In genomic region chr10:103168436-103168835, GRCh38 we compare ENCODE assay signal across 20 cellular contexts. TPM values are rescaled to one million over a fixed set of nuclear protein-coding genes. Genes with fewer than 3 reads are reported as not detected.
DNase-seq lines count a peak whose midpoint lies in the region; ATAC-seq and TF ChIP-seq lines count a peak whose summit lies in the region.
"Had no signal": no experiment of that assay in that cellular context is flagged by ENCODE, and none has a peak within 500 bp of the region (broad histone marks: within the 10 kb centered on the region; RNA-seq: fewer than 3 reads in every experiment).

No MANE protein-coding gene starts in this region.

- H3K4me3 ChIP-seq in GM23338 = no peak overlapping the region
- H3K4me3 ChIP-seq in SK-N-SH (ENCODE audit: low read depth in 2 of 2, low read length in 1 of 2) = no peak overlapping the region
- no peak overlapping the region for H3K4me3 ChIP-seq in osteoblast (ENCODE audit: insufficient read depth, low read length)
- H3K4me3 ChIP-seq in effector memory CD4-positive, alpha-beta T cell (ENCODE audit: insufficient read depth, low read depth, low read length, poor library complexity, severe bottlenecking) = no peak overlapping the region
- H3K4me3 ChIP-seq: BLaER1 treated with 17β-estradiol and CSF1 and Interleukin-3, amounts not matched to agents 10 nM and 100 nM had no signal

- H4K20me1 ChIP-seq in GM23338 (replicated peaks; ENCODE audit: insufficient read depth) = peaks cover 10% of the 10 kb centered on the region; the same call in 1 of the 2 replicates
- H4K20me1 ChIP-seq in SK-N-SH (ENCODE audit: insufficient read depth) = 0 out of 2 replicates have a peak, but pooled peaks cover 11% of the 10 kb centered on the region
- peaks cover 8% of the 10 kb centered on the region for H4K20me1 ChIP-seq in osteoblast (ENCODE audit: insufficient read depth, low read length)

- 0 out of 3 replicates have a peak, but pooled peaks cover 2% of the 10 kb centered on the region for H3K4me1 Mint-ChIP-seq in GM23338
- no peaks in the 10 kb centered on the region for H3K4me1 Mint-ChIP-seq in activated naive CD8-positive, alpha-beta T cell treated with anti-CD3 and anti-CD28 coated beads, Interleukin-2, amount 50 U/mL, for 24 hours
- H3K4me1 Mint-ChIP-seq: memory B cell had no signal

- POLR2A ChIA-PET in SK-N-SH (lab: Yijun Ruan, JAX) = interaction anchor here (0.6 kb wide), 1 partner anchor 24 kb away, joined by 3 read pairs; no protein-coding TSS in a partner anchor

- H3K27ac ChIP-seq in GM23338 (ENCODE audit: low read depth) (0 out of 2 replicates have a peak overlapping the region, but pooled peaks have one; percentile 51), SK-N-SH (ENCODE audit: low read depth in 2 of 2, low read length in 1 of 2) (peak overlapping the region in 1 of 2 experiments; percentile 65; a peak in 2 of 4 replicates), osteoblast (ENCODE audit: low read depth, low read length) (peak overlapping the region; percentile 45), caudate nucleus (ENCODE audit: low read depth, low read length) (no peak overlapping the region)
- no peak overlapping the region for H3K27ac ChIP-seq in effector memory CD4-positive, alpha-beta T cell (ENCODE audit: insufficient read depth, low read length, poor library complexity, severe bottlenecking)
- H3K27ac ChIP-seq: BLaER1 treated with 17β-estradiol and CSF1 and Interleukin-3, amounts not matched to agents 10 nM and 100 nM had no signal

- H2AFZ ChIP-seq in GM23338 = no peak overlapping the region
- no peak overlapping the region for H2AFZ ChIP-seq in SK-N-SH (ENCODE audit: low read depth)
- H2AFZ ChIP-seq in osteoblast (ENCODE audit: low read length) = no peak overlapping the region

- H3F3A ChIP-seq in GM23338 (replicated peaks; ENCODE audit: low read depth) (no peaks in the 10 kb centered on the region; the same call in 1 of the 2 replicates), SK-N-SH (replicated peaks; ENCODE audit: insufficient read depth) (peaks cover 43% of the 10 kb centered on the region)

- peaks cover 6% of the 10 kb centered on the region; the same call in 1 of the 3 replicates for H3K9me3 Mint-ChIP-seq in GM23338
- H3K9me3 Mint-ChIP-seq in activated naive CD8-positive, alpha-beta T cell treated with anti-CD3 and anti-CD28 coated beads, Interleukin-2, amount 50 U/mL, for 24 hours = peaks cover 5% of the 10 kb centered on the region
- H3K9me3 Mint-ChIP-seq: memory B cell had no signal

- 0 out of 2 replicates have a peak, but pooled peaks cover 2% of the 10 kb centered on the region for H3K9me3 ChIP-seq in SK-N-SH
- H3K9me3 ChIP-seq in osteoblast (ENCODE audit: low read depth, low read length) = no peaks in the 10 kb centered on the region
- H3K9me3 ChIP-seq in effector memory CD4-positive, alpha-beta T cell (ENCODE audit: control insufficient read depth, low read length) = no peaks in the 10 kb centered on the region

- TF ChIP-seq CTCF in GM23338 (conservative IDR thresholded peaks at IDR 0.05; ENCODE audit: low read depth in 2 of 2) (no peak), SK-N-SH (IDR thresholded peaks at IDR 0.05) (no peak), osteoblast (IDR thresholded peaks at IDR 0.05; ENCODE audit: extremely low read depth, low read depth, low read length) (no peak)

- TF ChIP-seq RAD21 in SK-N-SH (IDR thresholded peaks at IDR 0.05; ENCODE audit: low read length) = no peak

- peaks cover 15% of the 10 kb centered on the region for H3K36me3 ChIP-seq in GM23338 (ENCODE audit: insufficient read depth)
- H3K36me3 ChIP-seq in SK-N-SH (replicated peaks in 1 of 2; ENCODE audit: control insufficient read depth in 1 of 2, insufficient read depth in 2 of 2, low read length in 1 of 2) = peaks cover 8 to 57% of the 10 kb centered on the region in 2 experiments
- peaks cover 48% of the 10 kb centered on the region for H3K36me3 ChIP-seq in osteoblast (ENCODE audit: insufficient read depth, low read length)
- peaks cover 18% of the 10 kb centered on the region for H3K36me3 ChIP-seq in effector memory CD4-positive, alpha-beta T cell (ENCODE audit: control insufficient read depth, insufficient read depth, low read length)

- no peak for DNase-seq in GM23338 (ENCODE audit: low spot score)
- DNase-seq in SK-N-SH = no peak
- peak; percentile 79 for DNase-seq in osteoblast (ENCODE audit: insufficient read length, low spot score, missing footprints)
- no peak for DNase-seq in caudate nucleus (lab: John Stamatoyannopoulos, UW)
- no peak for DNase-seq in effector memory CD4-positive, alpha-beta T cell
- no peak for DNase-seq in activated naive CD8-positive, alpha-beta T cell treated with anti-CD3 and anti-CD28 coated beads, Interleukin-2, amount 50 U/mL, for 24 hours
- no peak for DNase-seq in T-helper 2 cell
- DNase-seq: activated effector memory CD4-positive, alpha-beta T cell treated with anti-CD3 and anti-CD28 coated beads, Interleukin-2, amount 50 U/mL, for 16 hours; DMS153; GOT3; NCI-H1105; NCI-H2227 treated with DMSO at 0.1 percent for 48 hours; Right ventricle myocardium superior; stimulated activated CD4-positive, alpha-beta T cell treated with anti-CD3 and anti-CD28 coated beads, Interleukin-4, amount 100 ng/mL, for 1 hour; stimulated activated CD8-positive, alpha-beta memory T cell treated with anti-CD3 and anti-CD28 coated beads, Interleukin-4, amount 100 ng/mL, for 48 hours had no signal

- peak overlapping the region; percentile 43; the same call in 1 of the 2 replicates for H3K9ac ChIP-seq in SK-N-SH
- H3K9ac ChIP-seq: BLaER1 treated with 17β-estradiol and CSF1 and Interleukin-3, amounts not matched to agents 10 nM and 100 nM had no signal

- no peaks in the 10 kb centered on the region for H3K4me1 ChIP-seq in GM23338 (ENCODE audit: insufficient read depth)
- H3K4me1 ChIP-seq in SK-N-SH (ENCODE audit: control insufficient read depth in 1 of 2, insufficient read depth in 2 of 2, low read depth in 1 of 2, low read length in 1 of 2) = peaks cover 0 to 18% of the 10 kb centered on the region in 2 experiments; a peak in 1 of 4 replicates
- H3K4me1 ChIP-seq in osteoblast (ENCODE audit: insufficient read depth, low read length) = peaks cover 14% of the 10 kb centered on the region
- H3K4me1 ChIP-seq in effector memory CD4-positive, alpha-beta T cell (ENCODE audit: control insufficient read depth, insufficient read depth, low read length, poor library complexity, severe bottlenecking) = no peaks in the 10 kb centered on the region

- H3K79me2 ChIP-seq in GM23338 (replicated peaks; ENCODE audit: insufficient read depth) (peaks cover 41% of the 10 kb centered on the region), SK-N-SH (ENCODE audit: insufficient read depth) (peaks cover 62% of the 10 kb centered on the region), osteoblast (ENCODE audit: insufficient read depth, low read length) (peaks cover 47% of the 10 kb centered on the region)

- peaks cover 2% of the 10 kb centered on the region for H3K27me3 Mint-ChIP-seq in GM23338 (ENCODE audit: insufficient read depth, low read depth, poor library complexity)
- H3K27me3 Mint-ChIP-seq in activated naive CD8-positive, alpha-beta T cell treated with anti-CD3 and anti-CD28 coated beads, Interleukin-2, amount 50 U/mL, for 24 hours = no peaks in the 10 kb centered on the region
- H3K27me3 Mint-ChIP-seq: memory B cell had no signal

- H3K4me2 ChIP-seq in GM23338 (no peak overlapping the region), SK-N-SH (peak overlapping the region; percentile 53), osteoblast (ENCODE audit: insufficient read depth, low read length) (peak overlapping the region; percentile 9)
- H3K4me2 ChIP-seq: BLaER1 treated with 17β-estradiol and CSF1 and Interleukin-3, amounts not matched to agents 10 nM and 100 nM had no signal

- TF ChIP-seq EP300 in SK-N-SH (IDR thresholded peaks at IDR 0.05; ENCODE audit: borderline replicate concordance in 1 of 2, low read depth in 1 of 2, low read length in 1 of 2) = no peak

- H3K4me3 Mint-ChIP-seq in GM23338 = no peak overlapping the region
- H3K4me3 Mint-ChIP-seq in activated naive CD8-positive, alpha-beta T cell treated with anti-CD3 and anti-CD28 coated beads, Interleukin-2, amount 50 U/mL, for 24 hours = no peak overlapping the region
- H3K4me3 Mint-ChIP-seq: memory B cell had no signal

- peak overlapping the region; percentile 14; the same call in 1 of the 2 replicates for H3K27ac Mint-ChIP-seq in GM23338
- no peak overlapping the region for H3K27ac Mint-ChIP-seq in activated naive CD8-positive, alpha-beta T cell treated with anti-CD3 and anti-CD28 coated beads, Interleukin-2, amount 50 U/mL, for 24 hours
- H3K27ac Mint-ChIP-seq: memory B cell had no signal

- CTCF ChIA-PET in SK-N-SH (lab: Yijun Ruan, JAX) = interaction anchor here (1.2 kb wide), 1 partner anchor 77 kb away, joined by 4 read pairs; no protein-coding TSS in a partner anchor

- no peaks in the 10 kb centered on the region for H3K9me2 ChIP-seq in GM23338 (ENCODE audit: insufficient read depth)
- no peaks in the 10 kb centered on the region for H3K9me2 ChIP-seq in SK-N-SH

- peaks cover 39% of the 10 kb centered on the region for H3K36me3 Mint-ChIP-seq in GM23338 (ENCODE audit: low read depth)
- peaks cover 38% of the 10 kb centered on the region for H3K36me3 Mint-ChIP-seq in activated naive CD8-positive, alpha-beta T cell treated with anti-CD3 and anti-CD28 coated beads, Interleukin-2, amount 50 U/mL, for 24 hours (ENCODE audit: low read depth)

- H3K27me3 ChIP-seq in GM23338 (ENCODE audit: insufficient read depth) = no peaks in the 10 kb centered on the region
- no peaks in the 10 kb centered on the region for H3K27me3 ChIP-seq in SK-N-SH (ENCODE audit: insufficient read depth)
- no peaks in the 10 kb centered on the region for H3K27me3 ChIP-seq in osteoblast (ENCODE audit: insufficient read depth, low read length)
- H3K27me3 ChIP-seq in effector memory CD4-positive, alpha-beta T cell (replicated peaks; ENCODE audit: control insufficient read depth, insufficient read depth, low read length, poor library complexity, severe bottlenecking) = no peaks in the 10 kb centered on the region
- H3K27me3 ChIP-seq: BLaER1 treated with 17β-estradiol and CSF1 and Interleukin-3, amounts not matched to agents 10 nM and 100 nM had no signal

- ATAC-seq in GM23338 (no peak), esophagus mucosa (peak; percentile 78)
- no peak for ATAC-seq in activated naive CD8-positive, alpha-beta T cell treated with anti-CD3 and anti-CD28 coated beads, Interleukin-2, amount 50 U/mL, for 24 hours
- ATAC-seq: activated CD4-positive, CD25-positive, alpha-beta regulatory T cell treated with anti-CD3 and anti-CD28 coated beads, Interleukin-2, amount 50 U/mL, for 24 hours; sciatic nerve had no signal

TF ChIP-seq in GM23338, 12 proteins besides CTCF, POLR2A, EP300 and RAD21 (continues in another document):
- no peak for TF ChIP-seq ZNF331 (CRISPR knock-in tag; IDR thresholded peaks at IDR 0.05; ENCODE audit: low read depth)

RNA-seq across cellular contexts. Expression of gene NT5C2, which starts 24.6 kb away (rescaled TPM):
- total RNA-seq in GM23338 (2014; rRNA removed; shearing (Covaris generic)) = 85.4 and 107 TPM in 2 replicates
- polyA plus RNA-seq in GM23338 (2016; fragmentation: Nextera tagmentation; extraction: Ambion mirVana) (27.1 and 33.9 TPM in 2 replicates), SK-N-SH (2012; rRNA removed) (29.6 and 45.4 TPM in 2 replicates)
- polyA plus RNA-seq in SK-N-SH (2012; cell fraction: cytosol; rRNA removed) = 42.8 and 47.5 TPM in 2 replicates
- polyA plus RNA-seq in SK-N-SH (2012; cell fraction: nucleus; rRNA removed) = 21.0 and 39.8 TPM in 2 replicates
- total RNA-seq in esophagus mucosa (87.4 TPM), osteoblast (94.1 and 96.9 TPM in 2 replicates)

Comparison
In these comparisons a context has a peak if more than half of its experiments do, and no peak if none do; other contexts are left out.
1. H3K27ac ChIP-seq: peak in GM23338 (single experiment) and osteoblast (single experiment); none in caudate nucleus (single experiment) and effector memory CD4-positive, alpha-beta T cell (single experiment).